In genomic region chr19:12034610-12035009, GRCh38 we compare ENCODE assay signal across 8 cellular contexts. TPM values are rescaled to one million over a fixed set of nuclear protein-coding genes. Genes with fewer than 3 reads are reported as not detected.
DNase-seq lines count a peak whose midpoint lies in the region; ATAC-seq, FAIRE-seq and TF ChIP-seq lines count a peak whose summit lies in the region.

No MANE protein-coding gene starts in this region.

- intact Hi-C loops in dorsolateral prefrontal cortex (cut with DNase I) = no loop called here
- intact Hi-C loops in naive thymus-derived CD4-positive, alpha-beta T cell (cut with micrococcal nuclease) = no loop called here

- peaks cover 0 to 31% (median 15%) of the 10 kb centered on the region in 7 donors for H3K4me1 Mint-ChIP-seq in naive thymus-derived CD4-positive, alpha-beta T cell

- peak overlapping the region in 8 of 9 donors; percentile 3 to 81 (median 46) for H3K27ac Mint-ChIP-seq in naive thymus-derived CD4-positive, alpha-beta T cell

- H3K4me3 ChIP-seq in AG09309 (ENCODE audit: control insufficient read depth, low read depth, low read length) = peak overlapping the region; percentile 64
- peak overlapping the region; percentile 76 for H3K4me3 ChIP-seq in HUES48 (ENCODE audit: low read depth, low read length)
- H3K4me3 ChIP-seq in dorsolateral prefrontal cortex = peak overlapping the region; percentile 64 to 100 (median 95)
- H3K4me3 ChIP-seq in naive thymus-derived CD4-positive, alpha-beta T cell (ENCODE audit: low read length) = no peak overlapping the region

- H3K27me3 Mint-ChIP-seq in naive thymus-derived CD4-positive, alpha-beta T cell = peaks cover 0 to 2% (median 0%) of the 10 kb centered on the region in 5 donors

- H3K27ac ChIP-seq in HUES48 (ENCODE audit: low read depth, low read length) = no peak overlapping the region
- H3K27ac ChIP-seq in dorsolateral prefrontal cortex = peak overlapping the region in 15 of 59 donors; percentile 72 to 93 (median 86)
- no peak overlapping the region for H3K27ac ChIP-seq in naive thymus-derived CD4-positive, alpha-beta T cell (ENCODE audit: low read depth, low read length)

- no peak overlapping the region for H3K9ac ChIP-seq in HUES48 (ENCODE audit: low read depth, low read length)

- POLR2A ChIA-PET in naive thymus-derived CD4-positive, alpha-beta T cell (lab: Charles Lee) = no interaction called here

- CTCF ChIA-PET in naive thymus-derived CD4-positive, alpha-beta T cell (lab: Charles Lee) = no interaction called here

- DNase-seq in AG09309 (ENCODE audit: low read depth) = no peak
- DNase-seq in dorsolateral prefrontal cortex = no peak
- no peak for DNase-seq in naive thymus-derived CD4-positive, alpha-beta T cell
- no peak for DNase-seq in RCC 7860 (ENCODE audit: low spot score)
- no peak for DNase-seq in NCI-H226
- DNase-seq in HT-29 (ENCODE audit: low spot score) = no peak

- H3K9me3 Mint-ChIP-seq in naive thymus-derived CD4-positive, alpha-beta T cell = peaks cover 0 to 26% (median 7%) of the 10 kb centered on the region in 11 donors

- H3K36me3 ChIP-seq in HUES48 (ENCODE audit: control insufficient read depth, insufficient read depth, low read length) = peaks cover 6% of the 10 kb centered on the region; the same call in 1 of the 2 replicates
- H3K36me3 ChIP-seq in naive thymus-derived CD4-positive, alpha-beta T cell (ENCODE audit: control insufficient read depth in 2 of 3, insufficient read depth in 3 of 3, low read length in 3 of 3) = peaks cover 0 to 6% (median 0%) of the 10 kb centered on the region in 3 experiments

- peaks cover 13% of the 10 kb centered on the region; the same call in 1 of the 2 replicates for H3K4me1 ChIP-seq in HUES48 (ENCODE audit: control insufficient read depth, insufficient read depth, low read length)
- H3K4me1 ChIP-seq in naive thymus-derived CD4-positive, alpha-beta T cell (ENCODE audit: control insufficient read depth in 2 of 2, insufficient read depth in 2 of 2, low read length in 2 of 2) = no peaks in the 10 kb centered on the region

- H3K27me3 ChIP-seq in HUES48 (ENCODE audit: control insufficient read depth, insufficient read depth, low read length) (peaks cover 9% of the 10 kb centered on the region), dorsolateral prefrontal cortex (no peaks in the 10 kb centered on the region)
- no peaks in the 10 kb centered on the region for H3K27me3 ChIP-seq in naive thymus-derived CD4-positive, alpha-beta T cell (ENCODE audit: control insufficient read depth in 2 of 2, insufficient read depth in 2 of 2, low read length in 2 of 2)

- H3K36me3 Mint-ChIP-seq in naive thymus-derived CD4-positive, alpha-beta T cell = peaks cover 0 to 13% (median 0%) of the 10 kb centered on the region in 5 donors

- TF ChIP-seq CTCF in AG09309 (IDR thresholded peaks at IDR 0.05; ENCODE audit: control insufficient read depth, insufficient read depth, low read depth, low read length, missing control alignments) (no peak), dorsolateral prefrontal cortex (IDR thresholded peaks at IDR 0.05 in 54 of 56, conservative IDR thresholded peaks at IDR 0.05 in 2 of 56; ENCODE audit: low read depth in 1 of 56, partially characterized antibody in 56 of 56) (no peak)

- FAIRE-seq in RCC 7860 (lab: Jason Lieb, UNC) = no peak

- peaks cover 1% of the 10 kb centered on the region for H3K9me3 ChIP-seq in HUES48 (ENCODE audit: control insufficient read depth, insufficient read depth, low read length)
- H3K9me3 ChIP-seq in naive thymus-derived CD4-positive, alpha-beta T cell (ENCODE audit: control insufficient read depth in 2 of 3, low read length in 3 of 3) = no peaks in the 10 kb centered on the region

- ATAC-seq in naive thymus-derived CD4-positive, alpha-beta T cell = no peak
- ATAC-seq in HG03196 (IDR thresholded peaks at IDR 0.05; ENCODE audit: unreplicated experiment) = no peak

- H3K4me3 Mint-ChIP-seq in naive thymus-derived CD4-positive, alpha-beta T cell = peak overlapping the region; percentile 18 to 86 (median 79)

RNA-seq across cellular contexts. Expression of gene ZNF433, which starts 0.9 kb away (rescaled TPM):
- 10 to 100 TPM in 20 of 120 experiments, 1 to 10 TPM in 100; 4.6 to 19.4 (median 8.2) TPM for total RNA-seq in dorsolateral prefrontal cortex
- 1 to 10 TPM in 3 of 5 experiments, under 1 TPM in 2; 0.10 to 2.2 (median 1.2) TPM for total RNA-seq in naive thymus-derived CD4-positive, alpha-beta T cell
- polyA plus RNA-seq in naive thymus-derived CD4-positive, alpha-beta T cell = 1 to 10 TPM; 4.9 to 5.8 TPM
- total RNA-seq in HT-29 (2014; rRNA removed; shearing (Covaris generic)) = 0.21 and 0.79 TPM in 2 replicates

RNA-seq across cellular contexts. Expression of gene ZNF878, which starts 18.2 kb away (rescaled TPM):
- 1 to 10 TPM in 3 of 120 experiments, under 1 TPM in 17, not detected in 100; 0.27 to 2.2 (median 0.43) TPM for total RNA-seq in dorsolateral prefrontal cortex
- not detected for total RNA-seq in naive thymus-derived CD4-positive, alpha-beta T cell
- polyA plus RNA-seq in naive thymus-derived CD4-positive, alpha-beta T cell = not detected
- total RNA-seq in HT-29 (2014; rRNA removed; shearing (Covaris generic)) = 0.16 TPM in 1 of 2 replicates, not detected in the other

RNA-seq across cellular contexts. Expression of gene ZNF844, which starts 29.9 kb away (rescaled TPM):
- total RNA-seq in dorsolateral prefrontal cortex = 10 to 100 TPM in 106 of 120 experiments, 1 to 10 TPM in 14; 7.1 to 44.3 (median 13.7) TPM
- total RNA-seq in naive thymus-derived CD4-positive, alpha-beta T cell = 10 to 100 TPM in 4 of 5 experiments, 1 to 10 TPM in 1; 1.0 to 20.9 (median 15.8) TPM
- 1 to 10 TPM; 5.9 to 6.6 TPM for polyA plus RNA-seq in naive thymus-derived CD4-positive, alpha-beta T cell
- total RNA-seq in HT-29 (2014; rRNA removed; shearing (Covaris generic)) = 0.86 and 0.99 TPM in 2 replicates
